1 cellular context compared by ENCODE assay signal in the genomic region with DNA sequence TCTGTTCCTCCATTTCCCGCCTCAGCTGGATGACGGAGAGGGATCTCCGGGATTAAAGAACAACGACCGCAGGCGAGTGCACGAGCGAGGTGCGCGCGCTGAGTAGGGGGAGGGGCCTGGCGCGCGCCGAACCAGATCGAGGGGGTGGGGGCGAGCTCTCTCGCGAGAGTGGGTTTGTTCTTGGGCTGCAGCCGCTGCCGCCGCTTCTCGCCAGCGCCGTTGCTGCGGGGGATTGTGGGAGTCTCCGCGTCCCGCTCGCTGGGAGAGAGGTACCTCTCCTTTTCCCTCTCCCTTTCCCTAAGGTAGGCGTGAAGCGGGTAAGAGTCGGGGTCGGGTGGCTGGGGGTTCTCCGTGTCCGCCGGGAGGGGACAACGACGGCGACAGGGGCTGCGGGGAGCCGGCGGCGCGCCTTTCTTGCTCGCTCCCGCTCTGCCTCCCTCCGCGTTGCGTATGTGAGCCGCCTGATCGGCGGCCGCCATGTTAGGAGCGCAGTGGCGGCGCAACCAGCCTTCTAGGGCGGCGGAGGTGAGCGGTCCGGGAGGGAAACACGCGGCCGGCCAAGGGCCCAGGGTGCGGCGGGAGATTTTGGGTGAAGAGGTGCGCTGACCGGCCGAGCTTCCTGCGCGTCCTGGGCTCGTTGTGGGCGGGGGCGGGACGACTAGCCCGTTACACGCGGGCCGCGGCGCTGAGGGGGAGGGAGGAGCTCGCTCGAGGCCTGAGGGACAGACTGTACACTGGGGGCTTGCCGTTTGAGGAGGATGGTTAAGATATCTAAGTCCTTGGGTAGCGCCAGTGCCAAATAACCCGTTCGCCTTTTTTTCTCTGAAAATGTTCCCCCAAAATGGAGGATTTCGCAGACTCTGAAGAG.
TF ChIP-seq lines count a peak whose summit lies in the region.

A gene with protein sequence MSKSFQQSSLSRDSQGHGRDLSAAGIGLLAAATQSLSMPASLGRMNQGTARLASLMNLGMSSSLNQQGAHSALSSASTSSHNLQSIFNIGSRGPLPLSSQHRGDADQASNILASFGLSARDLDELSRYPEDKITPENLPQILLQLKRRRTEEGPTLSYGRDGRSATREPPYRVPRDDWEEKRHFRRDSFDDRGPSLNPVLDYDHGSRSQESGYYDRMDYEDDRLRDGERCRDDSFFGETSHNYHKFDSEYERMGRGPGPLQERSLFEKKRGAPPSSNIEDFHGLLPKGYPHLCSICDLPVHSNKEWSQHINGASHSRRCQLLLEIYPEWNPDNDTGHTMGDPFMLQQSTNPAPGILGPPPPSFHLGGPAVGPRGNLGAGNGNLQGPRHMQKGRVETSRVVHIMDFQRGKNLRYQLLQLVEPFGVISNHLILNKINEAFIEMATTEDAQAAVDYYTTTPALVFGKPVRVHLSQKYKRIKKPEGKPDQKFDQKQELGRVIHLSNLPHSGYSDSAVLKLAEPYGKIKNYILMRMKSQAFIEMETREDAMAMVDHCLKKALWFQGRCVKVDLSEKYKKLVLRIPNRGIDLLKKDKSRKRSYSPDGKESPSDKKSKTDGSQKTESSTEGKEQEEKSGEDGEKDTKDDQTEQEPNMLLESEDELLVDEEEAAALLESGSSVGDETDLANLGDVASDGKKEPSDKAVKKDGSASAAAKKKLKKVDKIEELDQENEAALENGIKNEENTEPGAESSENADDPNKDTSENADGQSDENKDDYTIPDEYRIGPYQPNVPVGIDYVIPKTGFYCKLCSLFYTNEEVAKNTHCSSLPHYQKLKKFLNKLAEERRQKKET (plus strand): TSS at position 237 of the 868 bp plus-strand sequence. CDS start 13,676 bp downstream, outside the sequence.

TF ChIP-seq in HepG2, 621 proteins besides CTCF, POLR2A, EP300 and RAD21 (continued from another document and continues in another):
- TF ChIP-seq PATZ1 (CRISPR knock-in tag; IDR thresholded peaks at IDR 0.05) (no peak; the same call in 1 of the 2 replicates), ZMYM4 (CRISPR knock-in tag; IDR thresholded peaks at IDR 0.05) (peak; percentile 84), ZNF235 (CRISPR knock-in tag; IDR thresholded peaks at IDR 0.05; ENCODE audit: borderline replicate concordance) (no peak), ZNF253 (CRISPR knock-in tag; IDR thresholded peaks at IDR 0.05; ENCODE audit: borderline replicate concordance) (0 out of 2 replicates have a peak, but pooled peaks have one; percentile 58), ZNF331 (CRISPR knock-in tag; IDR thresholded peaks at IDR 0.05) (peak; percentile 9; the same call in 1 of the 2 replicates), ZNF292 (CRISPR knock-in tag; IDR thresholded peaks at IDR 0.05; ENCODE audit: borderline replicate concordance, low read depth) (no peak), ZNF792 (CRISPR knock-in tag; IDR thresholded peaks at IDR 0.05) (peak; percentile 67; the same call in 1 of the 2 replicates), ZNF296 (CRISPR knock-in tag; conservative IDR thresholded peaks at IDR 0.05) (no peak), KLF11 (CRISPR knock-in tag; IDR thresholded peaks at IDR 0.05) (no peak), ZNF549 (CRISPR knock-in tag; IDR thresholded peaks at IDR 0.05) (no peak), PRDM4 (CRISPR knock-in tag; IDR thresholded peaks at IDR 0.05; ENCODE audit: borderline replicate concordance) (no peak), KAT7 (CRISPR knock-in tag; IDR thresholded peaks at IDR 0.05; ENCODE audit: borderline replicate concordance) (peak; percentile 92), RXRB (CRISPR knock-in tag; IDR thresholded peaks at IDR 0.05; ENCODE audit: borderline replicate concordance) (0 out of 2 replicates have a peak, but pooled peaks have one; percentile 5), ZNF563 (CRISPR knock-in tag; IDR thresholded peaks at IDR 0.05) (peak; percentile 78), ZNF224 (CRISPR knock-in tag; IDR thresholded peaks at IDR 0.05) (no peak; the same call in none of the 2 replicates), NAIF1 (CRISPR knock-in tag; IDR thresholded peaks at IDR 0.05; ENCODE audit: borderline replicate concordance) (no peak), ZNF788 (CRISPR knock-in tag; IDR thresholded peaks at IDR 0.05; ENCODE audit: borderline replicate concordance) (peak; percentile 88), PHF20 (CRISPR knock-in tag; IDR thresholded peaks at IDR 0.05) (peak; percentile 62; the same call in 1 of the 2 replicates), ZBTB44 (CRISPR knock-in tag; IDR thresholded peaks at IDR 0.05) (0 out of 2 replicates have a peak, but pooled peaks have one; percentile 39), ZSCAN25 (CRISPR knock-in tag; IDR thresholded peaks at IDR 0.05) (peak; percentile 54; the same call in 1 of the 2 replicates), POLR2AphosphoS2 (IDR thresholded peaks at IDR 0.05; ENCODE audit: low read depth, low read length) (no peak), RAD51 (IDR thresholded peaks at IDR 0.05; ENCODE audit: borderline replicate concordance) (no peak), ZFP62 (CRISPR knock-in tag; IDR thresholded peaks at IDR 0.05) (no peak), FOXM1 (CRISPR knock-in tag; IDR thresholded peaks at IDR 0.05) (no peak), ZNF337 (CRISPR knock-in tag; IDR thresholded peaks at IDR 0.05; ENCODE audit: borderline replicate concordance, low read depth) (peak; percentile 40; the same call in 1 of the 2 replicates), THAP9 (CRISPR knock-in tag; IDR thresholded peaks at IDR 0.05; ENCODE audit: borderline replicate concordance) (peak; percentile 86), MAZ (IDR thresholded peaks at IDR 0.05; ENCODE audit: borderline replicate concordance, low read depth, low read length) (peak; percentile 81; the same call in 1 of the 2 replicates), MAZ (CRISPR knock-in tag; IDR thresholded peaks at IDR 0.05; ENCODE audit: low read depth) (peak; percentile 95), EZH2 (conservative IDR thresholded peaks at IDR 0.05; ENCODE audit: low read depth, low read length) (no peak), ZNF350 (CRISPR knock-in tag; IDR thresholded peaks at IDR 0.05; ENCODE audit: borderline replicate concordance, low read depth) (peak; percentile 58; the same call in 1 of the 2 replicates), PHF8 (CRISPR knock-in tag; IDR thresholded peaks at IDR 0.05) (peak; percentile 81)
- TF ChIP-seq, protein P1, sequence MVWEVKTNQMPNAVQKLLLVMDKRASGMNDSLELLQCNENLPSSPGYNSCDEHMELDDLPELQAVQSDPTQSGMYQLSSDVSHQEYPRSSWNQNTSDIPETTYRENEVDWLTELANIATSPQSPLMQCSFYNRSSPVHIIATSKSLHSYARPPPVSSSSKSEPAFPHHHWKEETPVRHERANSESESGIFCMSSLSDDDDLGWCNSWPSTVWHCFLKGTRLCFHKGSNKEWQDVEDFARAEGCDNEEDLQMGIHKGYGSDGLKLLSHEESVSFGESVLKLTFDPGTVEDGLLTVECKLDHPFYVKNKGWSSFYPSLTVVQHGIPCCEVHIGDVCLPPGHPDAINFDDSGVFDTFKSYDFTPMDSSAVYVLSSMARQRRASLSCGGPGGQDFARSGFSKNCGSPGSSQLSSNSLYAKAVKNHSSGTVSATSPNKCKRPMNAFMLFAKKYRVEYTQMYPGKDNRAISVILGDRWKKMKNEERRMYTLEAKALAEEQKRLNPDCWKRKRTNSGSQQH (CRISPR knock-in tag; IDR thresholded peaks at IDR 0.05; ENCODE audit: low read depth): no peak; the same call in 1 of the 2 replicates
- TF ChIP-seq, protein P2, sequence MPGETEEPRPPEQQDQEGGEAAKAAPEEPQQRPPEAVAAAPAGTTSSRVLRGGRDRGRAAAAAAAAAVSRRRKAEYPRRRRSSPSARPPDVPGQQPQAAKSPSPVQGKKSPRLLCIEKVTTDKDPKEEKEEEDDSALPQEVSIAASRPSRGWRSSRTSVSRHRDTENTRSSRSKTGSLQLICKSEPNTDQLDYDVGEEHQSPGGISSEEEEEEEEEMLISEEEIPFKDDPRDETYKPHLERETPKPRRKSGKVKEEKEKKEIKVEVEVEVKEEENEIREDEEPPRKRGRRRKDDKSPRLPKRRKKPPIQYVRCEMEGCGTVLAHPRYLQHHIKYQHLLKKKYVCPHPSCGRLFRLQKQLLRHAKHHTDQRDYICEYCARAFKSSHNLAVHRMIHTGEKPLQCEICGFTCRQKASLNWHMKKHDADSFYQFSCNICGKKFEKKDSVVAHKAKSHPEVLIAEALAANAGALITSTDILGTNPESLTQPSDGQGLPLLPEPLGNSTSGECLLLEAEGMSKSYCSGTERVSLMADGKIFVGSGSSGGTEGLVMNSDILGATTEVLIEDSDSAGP (CRISPR knock-in tag; IDR thresholded peaks at IDR 0.05; ENCODE audit: borderline replicate concordance): peak; percentile 73; the same call in 1 of the 2 replicates
